8 cellular contexts compared by ENCODE assay signal in the genomic region with DNA sequence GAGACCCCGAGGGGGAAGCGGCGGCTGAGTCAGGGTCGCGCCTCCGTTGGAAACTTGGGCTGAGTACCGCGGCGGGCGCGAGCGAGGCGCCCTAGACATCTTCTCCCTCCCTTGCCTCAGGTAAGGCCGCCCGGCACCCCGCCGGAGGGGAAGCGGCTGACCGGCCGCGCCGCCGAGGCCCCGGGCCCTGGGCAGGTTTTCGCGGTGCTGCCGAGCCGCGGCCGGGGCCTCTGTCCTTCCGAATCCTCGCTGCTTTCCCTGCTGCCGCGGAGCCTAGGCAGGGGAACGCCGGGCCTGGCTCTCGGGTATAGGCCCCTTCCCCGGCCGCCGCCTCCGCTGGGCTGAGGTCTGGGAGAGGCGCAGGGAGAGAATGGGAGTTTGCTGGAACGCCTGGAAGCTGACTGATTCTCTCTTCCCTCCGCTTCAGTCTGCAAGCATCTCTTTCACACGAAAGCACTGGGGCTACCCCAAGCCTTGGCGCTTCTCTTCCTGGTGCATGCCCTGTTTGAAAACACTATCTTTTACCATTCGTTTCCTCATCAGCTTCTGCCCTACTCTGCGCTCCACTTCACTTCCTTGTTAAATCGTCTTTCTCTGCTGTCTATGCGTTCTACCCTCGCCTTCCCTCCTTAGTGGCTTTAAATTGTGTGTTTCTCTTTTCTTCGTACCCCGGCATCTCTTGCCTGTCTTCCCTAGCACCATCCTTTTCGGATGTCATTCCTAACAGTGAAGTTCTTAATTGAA. TPM values are rescaled to one million over a fixed set of nuclear protein-coding genes. Genes with fewer than 3 reads are reported as not detected.
DNase-seq lines count a peak whose midpoint lies in the region; ATAC-seq and TF ChIP-seq lines count a peak whose summit lies in the region.

No MANE protein-coding gene starts in this region.

- H3K27ac Mint-ChIP-seq in activated CD4-positive, alpha-beta memory T cell treated with anti-CD3 and anti-CD28 coated beads for 36 hours: peak overlapping the region; percentile 98
- H3K27ac Mint-ChIP-seq in endothelial cell (ENCODE audit: unreplicated experiment): peak overlapping the region; percentile 93
- peak overlapping the region; percentile 99 for H3K27ac Mint-ChIP-seq in stimulated activated naive CD8-positive, alpha-beta T cell treated with anti-CD3 and anti-CD28 coated beads, Interleukin-15, amount 100 ng/mL, for 72 hours

- intact Hi-C loops in activated CD4-positive, alpha-beta memory T cell treated with anti-CD3 and anti-CD28 coated beads for 36 hours (cut with micrococcal nuclease): loop anchor here (2.0 to 5.0 kb wide), 2 partner anchors 67 to 572 kb away; a partner anchor contains a TSS

- 0% methylated on average over 43 to 52 of the region's 54 CpGs for WGBS in mesodermal cell (ENCODE audit: insufficient coverage in 2 of 2), 2 experiments

- peak overlapping the region; percentile 79 for H3K27ac ChIP-seq in mesodermal cell (ENCODE audit: low read depth, low read length, severe bottlenecking)

- POLR2A ChIA-PET in activated CD4-positive, alpha-beta memory T cell treated with anti-CD3 and anti-CD28 coated beads for 36 hours (lab: Charles Lee): interaction anchor here (0.7 to 3.6 kb wide), 3 partner anchors 12 to 192 kb away, joined by 3 to 19 read pairs (median 6); a partner anchor contains a TSS

- H3K4me1 ChIP-seq in mesodermal cell (ENCODE audit: control insufficient read depth, insufficient read depth, low read length, poor library complexity, severe bottlenecking): no peaks in the 10 kb centered on the region

- peaks cover 5% of the 10 kb centered on the region for H3K9me3 ChIP-seq in mesodermal cell (ENCODE audit: control insufficient read depth, low read length)

- DNase-seq in DMS79 treated with DMSO at 0.1 percent for 48 hours (lab: John Stamatoyannopoulos, UW) (peak; percentile 21), DMS79 (lab: John Stamatoyannopoulos, UW) (no peak), NCI-H2227 (lab: John Stamatoyannopoulos, UW; ENCODE audit: unreplicated experiment) (peak; percentile 52), endothelial cell (ENCODE audit: low spot score) (peak; percentile 48)
- peak; percentile 62 for DNase-seq in activated CD4-positive, alpha-beta memory T cell treated with anti-CD3 and anti-CD28 coated beads for 36 hours
- peak; percentile 65 for DNase-seq in stimulated activated naive CD8-positive, alpha-beta T cell treated with anti-CD3 and anti-CD28 coated beads, Interleukin-15, amount 100 ng/mL, for 72 hours

- H3K36me3 Mint-ChIP-seq in activated CD4-positive, alpha-beta memory T cell treated with anti-CD3 and anti-CD28 coated beads for 36 hours: peaks cover 5% of the 10 kb centered on the region
- H3K36me3 Mint-ChIP-seq in endothelial cell (ENCODE audit: low read depth, unreplicated experiment): peaks cover 5% of the 10 kb centered on the region

- peak overlapping the region; percentile 88 for H3K4me3 Mint-ChIP-seq in activated CD4-positive, alpha-beta memory T cell treated with anti-CD3 and anti-CD28 coated beads for 36 hours
- peak overlapping the region; percentile 99 for H3K4me3 Mint-ChIP-seq in endothelial cell (ENCODE audit: unreplicated experiment)
- H3K4me3 Mint-ChIP-seq in stimulated activated naive CD8-positive, alpha-beta T cell treated with anti-CD3 and anti-CD28 coated beads, Interleukin-15, amount 100 ng/mL, for 72 hours: peak overlapping the region; percentile 93 to 99

- TF ChIP-seq CTCF in endothelial cell (IDR thresholded peaks at IDR 0.05; ENCODE audit: unreplicated experiment): no peak

- peaks cover 42% of the 10 kb centered on the region for H3K4me1 Mint-ChIP-seq in activated CD4-positive, alpha-beta memory T cell treated with anti-CD3 and anti-CD28 coated beads for 36 hours (ENCODE audit: low read depth)
- H3K4me1 Mint-ChIP-seq in endothelial cell (ENCODE audit: unreplicated experiment): peaks cover 23% of the 10 kb centered on the region
- peaks cover 37% of the 10 kb centered on the region for H3K4me1 Mint-ChIP-seq in stimulated activated naive CD8-positive, alpha-beta T cell treated with anti-CD3 and anti-CD28 coated beads, Interleukin-15, amount 100 ng/mL, for 72 hours

- peak; percentile 9 for ATAC-seq in HG02588 (IDR thresholded peaks at IDR 0.05; ENCODE audit: unreplicated experiment)
- ATAC-seq in stimulated activated naive CD8-positive, alpha-beta T cell treated with anti-CD3 and anti-CD28 coated beads, Interleukin-15, amount 100 ng/mL, for 72 hours: peak; percentile 19

- H3K4me3 ChIP-seq in mesodermal cell (ENCODE audit: extremely low read depth, insufficient read depth, low read length, poor library complexity, severe bottlenecking): peak overlapping the region; percentile 79

- peaks cover 7% of the 10 kb centered on the region for H3K9me3 Mint-ChIP-seq in activated CD4-positive, alpha-beta memory T cell treated with anti-CD3 and anti-CD28 coated beads for 36 hours
- H3K9me3 Mint-ChIP-seq in endothelial cell (ENCODE audit: unreplicated experiment): no peaks in the 10 kb centered on the region
- H3K9me3 Mint-ChIP-seq in stimulated activated naive CD8-positive, alpha-beta T cell treated with anti-CD3 and anti-CD28 coated beads, Interleukin-15, amount 100 ng/mL, for 72 hours: no peaks in the 10 kb centered on the region

- CTCF ChIA-PET in activated CD4-positive, alpha-beta memory T cell treated with anti-CD3 and anti-CD28 coated beads for 36 hours (lab: Charles Lee): no interaction called here

- no peaks in the 10 kb centered on the region for H3K36me3 ChIP-seq in mesodermal cell (ENCODE audit: control insufficient read depth, insufficient read depth, low read length)

- no peaks in the 10 kb centered on the region for H3K27me3 Mint-ChIP-seq in activated CD4-positive, alpha-beta memory T cell treated with anti-CD3 and anti-CD28 coated beads for 36 hours
- H3K27me3 Mint-ChIP-seq in endothelial cell (ENCODE audit: unreplicated experiment): peaks cover 6% of the 10 kb centered on the region
- no peaks in the 10 kb centered on the region for H3K27me3 Mint-ChIP-seq in stimulated activated naive CD8-positive, alpha-beta T cell treated with anti-CD3 and anti-CD28 coated beads, Interleukin-15, amount 100 ng/mL, for 72 hours

RNA-seq across cellular contexts. Expression of a gene that starts 0.7 kb away (rescaled TPM):
- total RNA-seq in activated CD4-positive, alpha-beta memory T cell treated with anti-CD3 and anti-CD28 coated beads for 36 hours: 10 to 100 TPM; 41.6 to 45.2 TPM
- 31.2 TPM for total RNA-seq in endothelial cell (ENCODE audit: unreplicated experiment)
- 32.8 TPM for polyA plus RNA-seq in mesodermal cell (2013, experiment 1 of 2)
- polyA plus RNA-seq in mesodermal cell (2013, experiment 2 of 2): 36.1 TPM
